11 cellular contexts compared by ENCODE assay signal in genomic region chr10:29005988-29006387, GRCh38.
"Had no signal": no experiment of that assay in that cellular context is flagged by ENCODE, and none has a peak within 500 bp of the region (broad histone marks: within the 10 kb centered on the region; RNA-seq: fewer than 3 reads in every experiment).

No MANE protein-coding gene starts in this region.

- H3K4me1 Mint-ChIP-seq: GM23338 had no signal

- H3K4me3 Mint-ChIP-seq: GM23338, H9, HFFc6 had no signal

- H3K4me3 ChIP-seq: GM23248, GM23338, HAP-1 had no signal

- H3K9ac ChIP-seq: GM23248 had no signal

- ATAC-seq: GM23338, HCT116 had no signal

- DNase-seq: GM23248, GOT3, H7, H9, HCEC 1CT, HFFc6 had no signal

- H3K36me3 ChIP-seq: HAP-1 had no signal

- FAIRE-seq: H1, H54 had no signal

- H3K4me2 ChIP-seq: GM23338 had no signal

- H3K9me3 Mint-ChIP-seq: HFFc6 had no signal

- H3K27ac Mint-ChIP-seq: GM23338, H9, HFFc6 had no signal

- H2AFZ ChIP-seq: GM23248, GM23338 had no signal

- H3K27ac ChIP-seq: GM23248 had no signal
